ENCODE assay signal across 14 cellular contexts in the genomic region with DNA sequence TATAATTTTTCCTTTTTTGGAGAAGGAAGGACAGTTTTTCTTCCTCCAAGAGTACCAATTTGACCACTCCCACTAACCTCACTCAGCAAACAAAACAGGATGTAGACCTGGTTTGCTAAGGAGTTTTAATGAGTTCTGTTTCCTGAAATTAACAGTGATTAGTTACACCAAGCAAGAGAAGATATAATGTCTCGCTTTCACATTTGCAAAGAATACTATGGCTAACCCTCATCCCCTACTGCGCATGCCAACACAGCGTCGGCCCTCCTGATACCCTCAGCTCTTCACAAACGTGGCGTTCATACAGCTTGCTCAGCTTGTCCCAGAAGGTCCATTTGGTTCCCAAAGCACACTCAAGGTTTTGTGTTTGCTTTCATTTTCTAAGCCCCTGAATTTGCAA. TPM values are rescaled to one million over a fixed set of nuclear protein-coding genes. Genes with fewer than 3 reads are reported as not detected.
DNase-seq lines count a peak whose midpoint lies in the region; ATAC-seq and TF ChIP-seq lines count a peak whose summit lies in the region.
"Had no signal": no experiment of that assay in that cellular context is flagged by ENCODE, and none has a peak within 500 bp of the region (broad histone marks: within the 10 kb centered on the region; RNA-seq: fewer than 3 reads in every experiment).

No MANE protein-coding gene starts in this region.

- H2BK12ac ChIP-seq in H9 (ENCODE audit: insufficient read length, low read depth, low read length) = no peak overlapping the region

- no peak overlapping the region for H3K18ac ChIP-seq in H9 (ENCODE audit: insufficient read length, low read depth, low read length)

- ATAC-seq in activated naive CD8-positive, alpha-beta T cell treated with anti-CD3 and anti-CD28 coated beads, Interleukin-2, amount 10 ng/mL, durations not matched to agents 7 days and 5 days (ENCODE audit: low read depth) = peak; percentile 41
- no peak for ATAC-seq in stimulated activated memory B cell treated with anti-CD40 and anti-IgM and Interleukin-4, amounts not matched to agents 10 μg/mL and 1 μg/mL and 100 μg/mL, for 72 hours

- H2AFZ ChIP-seq in H9 (ENCODE audit: low read length) = no peak overlapping the region

- CTCF ChIA-PET in MCF 10A (lab: Yijun Ruan, JAX) = interaction anchor here (0.7 kb wide), 1 partner anchor 14 kb away, joined by 4 read pairs; no protein-coding TSS in a partner anchor

- no peaks in the 10 kb centered on the region for H3K79me1 ChIP-seq in H9 (ENCODE audit: insufficient read depth, low read depth, low read length, poor library complexity, severe bottlenecking)

- no peaks in the 10 kb centered on the region for H3K23me2 ChIP-seq in H9 (ENCODE audit: insufficient read length, low read depth, low read length, poor library complexity, severe bottlenecking)

- H3K36me3 Mint-ChIP-seq in MCF 10A (ENCODE audit: insufficient read depth, unreplicated experiment) (peaks cover 55% of the 10 kb centered on the region), H9 (ENCODE audit: insufficient read depth in 1 of 3, low read depth in 3 of 3) (peaks cover 17 to 54% (median 40%) of the 10 kb centered on the region in 3 experiments; a peak in 6 of 7 replicates)
- peaks cover 15% of the 10 kb centered on the region for H3K36me3 Mint-ChIP-seq in activated naive CD8-positive, alpha-beta T cell treated with anti-CD3 and anti-CD28 coated beads, Interleukin-2, amount 10 ng/mL, durations not matched to agents 7 days and 5 days
- peaks cover 86% of the 10 kb centered on the region for H3K36me3 Mint-ChIP-seq in stimulated activated memory B cell treated with anti-CD40 and anti-IgM and Interleukin-4, amounts not matched to agents 10 μg/mL and 1 μg/mL and 100 μg/mL, for 72 hours

- no peak overlapping the region for H3K4me3 Mint-ChIP-seq in MCF 10A (ENCODE audit: unreplicated experiment)
- peak overlapping the region; percentile 69 for H3K4me3 Mint-ChIP-seq in activated naive CD8-positive, alpha-beta T cell treated with anti-CD3 and anti-CD28 coated beads, Interleukin-2, amount 10 ng/mL, durations not matched to agents 7 days and 5 days
- H3K4me3 Mint-ChIP-seq in stimulated activated memory B cell treated with anti-CD40 and anti-IgM and Interleukin-4, amounts not matched to agents 10 μg/mL and 1 μg/mL and 100 μg/mL, for 72 hours = no peak overlapping the region
- no peak overlapping the region for H3K4me3 Mint-ChIP-seq in H9

- no CpG with 5 or more reads among the region's 6 CpGs for WGBS in H9 (ENCODE audit: extremely low coverage, insufficient read length, low lambda C conversion rate)

- no peak overlapping the region for H3K4ac ChIP-seq in H9 (ENCODE audit: low read depth, low read length)

- no peak overlapping the region for H3T11ph ChIP-seq in H9 (ENCODE audit: low read length)

- H3K27me3 Mint-ChIP-seq in MCF 10A (ENCODE audit: insufficient read depth, unreplicated experiment) (no peaks in the 10 kb centered on the region), H9 (ENCODE audit: low read depth) (no peaks in the 10 kb centered on the region)
- H3K27me3 Mint-ChIP-seq in activated naive CD8-positive, alpha-beta T cell treated with anti-CD3 and anti-CD28 coated beads, Interleukin-2, amount 10 ng/mL, durations not matched to agents 7 days and 5 days = no peaks in the 10 kb centered on the region
- no peaks in the 10 kb centered on the region for H3K27me3 Mint-ChIP-seq in stimulated activated memory B cell treated with anti-CD40 and anti-IgM and Interleukin-4, amounts not matched to agents 10 μg/mL and 1 μg/mL and 100 μg/mL, for 72 hours

- no peak overlapping the region for H3K23ac ChIP-seq in H9 (ENCODE audit: insufficient read length, low read depth, low read length)

- no peak overlapping the region for H2AK5ac ChIP-seq in H9 (ENCODE audit: insufficient read length, low read length)

- H3K9me3 Mint-ChIP-seq in MCF 10A (ENCODE audit: unreplicated experiment) (no peaks in the 10 kb centered on the region), H9 (no peaks in the 10 kb centered on the region)
- H3K9me3 Mint-ChIP-seq in activated naive CD8-positive, alpha-beta T cell treated with anti-CD3 and anti-CD28 coated beads, Interleukin-2, amount 10 ng/mL, durations not matched to agents 7 days and 5 days = no peaks in the 10 kb centered on the region
- H3K9me3 Mint-ChIP-seq in stimulated activated memory B cell treated with anti-CD40 and anti-IgM and Interleukin-4, amounts not matched to agents 10 μg/mL and 1 μg/mL and 100 μg/mL, for 72 hours = no peaks in the 10 kb centered on the region

- H2BK120ac ChIP-seq in H9 (ENCODE audit: low read depth, low read length, poor library complexity, severe bottlenecking) = no peak overlapping the region

- no peak overlapping the region for H2BK15ac ChIP-seq in H9 (ENCODE audit: low read depth, low read length)

- no TSS peak for BruUV-seq in MCF 10A (replicated peaks; lab: Mats Ljungman, UMichigan)

- intact Hi-C loops in MCF 10A (cut with micrococcal nuclease) = no loop called here
- intact Hi-C loops in breast epithelium (cut with DNase I; ENCODE audit: low total_unique reads) = no loop called here

- H3K79me2 ChIP-seq in H9 (ENCODE audit: insufficient read depth, low read length) = no peaks in the 10 kb centered on the region

- H3K9me3 ChIP-seq in breast epithelium (no peaks in the 10 kb centered on the region), KOPT-K1 (ENCODE audit: insufficient read depth, low read length, poor library complexity, severe bottlenecking) (no peaks in the 10 kb centered on the region), H9 (ENCODE audit: control insufficient read depth, low read depth, low read length) (no peaks in the 10 kb centered on the region)
- H3K9me3 ChIP-seq: adrenal gland, SJSA1 had no signal

- no peak for TF ChIP-seq CTCF in MCF 10A (IDR thresholded peaks at IDR 0.05; ENCODE audit: unreplicated experiment)
- TF ChIP-seq CTCF in breast epithelium (IDR thresholded peaks at IDR 0.05) = no peak
- no peak for TF ChIP-seq CTCF in H9 (conservative IDR thresholded peaks at IDR 0.05)

- no peak overlapping the region for H3K14ac ChIP-seq in H9 (ENCODE audit: insufficient read depth, low read length)

- H3K27ac Mint-ChIP-seq in MCF 10A (ENCODE audit: low read depth, unreplicated experiment) (peak overlapping the region; percentile 59), H9 (no peak overlapping the region)
- H3K27ac Mint-ChIP-seq in activated naive CD8-positive, alpha-beta T cell treated with anti-CD3 and anti-CD28 coated beads, Interleukin-2, amount 10 ng/mL, durations not matched to agents 7 days and 5 days = peak overlapping the region; percentile 92
- H3K27ac Mint-ChIP-seq in stimulated activated memory B cell treated with anti-CD40 and anti-IgM and Interleukin-4, amounts not matched to agents 10 μg/mL and 1 μg/mL and 100 μg/mL, for 72 hours = peak overlapping the region; percentile 54

- H4K5ac ChIP-seq in H9 (ENCODE audit: insufficient read length, low read depth, low read length) = no peak overlapping the region

- H2BK20ac ChIP-seq in H9 (ENCODE audit: low read depth, low read length, poor library complexity, severe bottlenecking) = no peak overlapping the region

- H3K4me2 ChIP-seq in H9 (ENCODE audit: insufficient read depth, insufficient read length, low read length) = no peak overlapping the region

- H4K20me1 ChIP-seq in H9 (ENCODE audit: control insufficient read depth, insufficient read depth, insufficient read length) = no peaks in the 10 kb centered on the region

- H3K9ac ChIP-seq in H9 (ENCODE audit: extremely low read depth, insufficient read length, low read length) = no peak overlapping the region

- H3K27me3 ChIP-seq in breast epithelium (no peaks in the 10 kb centered on the region), H9 (ENCODE audit: insufficient read depth, low read length) (no peaks in the 10 kb centered on the region)
- H3K27me3 ChIP-seq: adrenal gland, dorsolateral prefrontal cortex, SJSA1 had no signal

- H3K36me3 ChIP-seq in breast epithelium (peaks cover 4% of the 10 kb centered on the region), KOPT-K1 (ENCODE audit: insufficient read depth, low read length) (peaks cover 75% of the 10 kb centered on the region)

- TF ChIP-seq POLR2A in breast epithelium (IDR thresholded peaks at IDR 0.05) = no peak

- POLR2A ChIA-PET in MCF 10A (lab: Yijun Ruan, JAX) = no interaction called here
- POLR2A ChIA-PET in activated naive CD8-positive, alpha-beta T cell treated with anti-CD3 and anti-CD28 coated beads, Interleukin-2, amount 10 ng/mL, durations not matched to agents 7 days and 5 days (lab: Charles Lee) = no interaction called here

- H3K4me1 Mint-ChIP-seq in MCF 10A (ENCODE audit: insufficient read depth, unreplicated experiment) (peaks cover 22% of the 10 kb centered on the region), H9 (no peaks in the 10 kb centered on the region)
- peaks cover 15% of the 10 kb centered on the region for H3K4me1 Mint-ChIP-seq in activated naive CD8-positive, alpha-beta T cell treated with anti-CD3 and anti-CD28 coated beads, Interleukin-2, amount 10 ng/mL, durations not matched to agents 7 days and 5 days
- H3K4me1 Mint-ChIP-seq in stimulated activated memory B cell treated with anti-CD40 and anti-IgM and Interleukin-4, amounts not matched to agents 10 μg/mL and 1 μg/mL and 100 μg/mL, for 72 hours = peaks cover 39% of the 10 kb centered on the region

- no peaks in the 10 kb centered on the region for H3K4me1 ChIP-seq in breast epithelium
- H3K4me1 ChIP-seq in H9 (ENCODE audit: insufficient read depth, low read length) = no peaks in the 10 kb centered on the region
- H3K4me1 ChIP-seq: adrenal gland had no signal

- H4K91ac ChIP-seq in H9 (ENCODE audit: insufficient read length, low read depth, low read length) = no peak overlapping the region

- no peak overlapping the region for H2BK5ac ChIP-seq in H9 (ENCODE audit: insufficient read length, low read length)

- DNase-seq in MCF 10A (ENCODE audit: unreplicated experiment) (no peak), breast epithelium (ENCODE audit: low spot score in 2 of 2) (no peak), H9 (no peak), nucleus accumbens (lab: John Stamatoyannopoulos, UW) (no peak), mesenteric fat pad (ENCODE audit: low spot score) (no peak)
- no peak for DNase-seq in activated naive CD8-positive, alpha-beta T cell treated with anti-CD3 and anti-CD28 coated beads, Interleukin-2, amount 10 ng/mL, durations not matched to agents 7 days and 5 days
- DNase-seq: adrenal gland, dorsolateral prefrontal cortex, NCI-H1436, NCI-H69 had no signal

- H3K27ac ChIP-seq in breast epithelium (no peak overlapping the region), KOPT-K1 (ENCODE audit: low read depth, low read length, poor library complexity, severe bottlenecking) (peak overlapping the region; percentile 42), H9 (ENCODE audit: insufficient read length, low read depth, low read length) (no peak overlapping the region)
- H3K27ac ChIP-seq: adrenal gland, dorsolateral prefrontal cortex, HL-60, SJSA1 had no signal

- no peak overlapping the region for H4K8ac ChIP-seq in H9 (replicated peaks; ENCODE audit: insufficient read length, low read depth, low read length)

- no peak overlapping the region for H3K4me3 ChIP-seq in breast epithelium
- H3K4me3 ChIP-seq: adrenal gland, dorsolateral prefrontal cortex, SJSA1 had no signal

- H3K56ac ChIP-seq in H9 (ENCODE audit: insufficient read length, low read depth, low read length) = no peak overlapping the region

RNA-seq across cellular contexts. Expression of a gene that starts 41.9 kb away (rescaled TPM):
- total RNA-seq in MCF 10A (2022) (16.3 and 16.6 TPM in 2 replicates), breast epithelium (10 to 100 TPM in 2 of 3 donors, 1 to 10 TPM in 1; 5.8 to 22.8 (median 12.1) TPM), H9 (2021) (10.7 and 12.9 TPM in 2 replicates), mesenteric fat pad (10.1 TPM)
- total RNA-seq in activated naive CD8-positive, alpha-beta T cell treated with anti-CD3 and anti-CD28 coated beads, Interleukin-2, amount 10 ng/mL, durations not matched to agents 7 days and 5 days = 1 to 10 TPM; 9.4 to 9.7 TPM

RNA-seq across cellular contexts. Expression of a gene that starts 52.8 kb away (rescaled TPM):
- total RNA-seq in MCF 10A (2022) (23.1 and 23.5 TPM in 2 replicates), breast epithelium (10 to 100 TPM; 22.8 to 56.0 (median 26.5) TPM), H9 (2021) (21.2 and 22.3 TPM in 2 replicates), mesenteric fat pad (34.8 TPM)
- total RNA-seq in activated naive CD8-positive, alpha-beta T cell treated with anti-CD3 and anti-CD28 coated beads, Interleukin-2, amount 10 ng/mL, durations not matched to agents 7 days and 5 days = 10 to 100 TPM; 31.1 to 31.5 TPM

Comparison
In these comparisons a context has a peak if more than half of its experiments do, and no peak if none do; other contexts are left out.
1. H3K27ac Mint-ChIP-seq: peak in MCF 10A (single experiment), activated naive CD8-positive, alpha-beta T cell treated with anti-CD3 and anti-CD28 coated beads, Interleukin-2, amount 10 ng/mL, durations not matched to agents 7 days and 5 days (single experiment) and stimulated activated memory B cell treated with anti-CD40 and anti-IgM and Interleukin-4, amounts not matched to agents 10 μg/mL and 1 μg/mL and 100 μg/mL, for 72 hours (single experiment); none in H9 (0 of 3).